In genomic region chr2:16658082-16658481, GRCh38 we compare ENCODE assay signal across 20 cellular contexts. TPM values are rescaled to one million over a fixed set of nuclear protein-coding genes. Genes with fewer than 3 reads are reported as not detected.
DNase-seq lines count a peak whose midpoint lies in the region; ATAC-seq and TF ChIP-seq lines count a peak whose summit lies in the region.
"Had no signal": no experiment of that assay in that cellular context is flagged by ENCODE, and none has a peak within 500 bp of the region (broad histone marks: within the 10 kb centered on the region; RNA-seq: fewer than 3 reads in every experiment).

No MANE protein-coding gene starts in this region.

- H3K4me1 ChIP-seq in heart left ventricle, result peaks cover 0 to 91% (median 32%) of the 10 kb centered on the region in 12 donors
- H3K4me1 ChIP-seq in gastroesophageal sphincter, result peaks cover 6 to 99% (median 30%) of the 10 kb centered on the region in 3 donors
- peaks cover 89% of the 10 kb centered on the region for H3K4me1 ChIP-seq in psoas muscle
- peaks cover 71 to 87% (median 75%) of the 10 kb centered on the region in 4 donors for H3K4me1 ChIP-seq in upper lobe of left lung

- ATAC-seq in heart left ventricle (peak in 1 of 4 donors; percentile 57), left ventricle myocardium superior (no peak), gastroesophageal sphincter (peak; percentile 50), psoas muscle (no peak), upper lobe of left lung (ENCODE audit: low FRiP score in 2 of 2) (peak in 1 of 2 donors; percentile 37), GM18870 (IDR thresholded peaks at IDR 0.05; ENCODE audit: unreplicated experiment) (no peak), HG02973 (IDR thresholded peaks at IDR 0.05; ENCODE audit: unreplicated experiment) (no peak)
- ATAC-seq: GM23338, T-cell had no signal

- TF ChIP-seq CTCF in heart left ventricle (IDR thresholded peaks at IDR 0.05) (no peak), gastroesophageal sphincter (IDR thresholded peaks at IDR 0.05) (no peak), psoas muscle (IDR thresholded peaks at IDR 0.05) (no peak), upper lobe of left lung (IDR thresholded peaks at IDR 0.05) (no peak), type B pancreatic cell (conservative IDR thresholded peaks at IDR 0.05) (no peak)

- no peak overlapping the region for H3K27ac Mint-ChIP-seq in type B pancreatic cell
- H3K27ac Mint-ChIP-seq: GM23338, mesothelial cell of epicardium, T-cell had no signal

- 78 to 83% (median 79%) methylated on average over 3 of the region's 3 CpGs for WGBS in heart left ventricle, 4 donors
- WGBS in gastroesophageal sphincter (ENCODE audit: low coverage in 1 of 2), 2 donors, result 19 to 36% methylated on average over 3 of the region's 3 CpGs
- WGBS in psoas muscle, 3 donors, result 50 to 93% (median 56%) methylated on average over 3 of the region's 3 CpGs
- WGBS in upper lobe of left lung, 2 donors, result 50 to 52% methylated on average over 3 of the region's 3 CpGs

- intact Hi-C loops in heart left ventricle (cut with DNase I) (no loop called here), left ventricle myocardium superior (cut with micrococcal nuclease) (no loop called here), psoas muscle (cut with DNase I) (loop anchor here in 1 of 2 donors (5.0 kb wide), 1 partner anchor 69 kb away; no protein-coding TSS in a partner anchor)

- peak overlapping the region in 9 of 12 donors; percentile 2 to 85 (median 21) for H3K27ac ChIP-seq in heart left ventricle
- peak overlapping the region in 3 of 4 donors; percentile 36 to 55 (median 43) for H3K27ac ChIP-seq in gastroesophageal sphincter
- H3K27ac ChIP-seq in psoas muscle, result peak overlapping the region; percentile 96
- peak overlapping the region; percentile 69 to 83 (median 73) for H3K27ac ChIP-seq in upper lobe of left lung
- H3K27ac ChIP-seq: hepatocyte had no signal

- H3K27me3 ChIP-seq in heart left ventricle, result no peaks in the 10 kb centered on the region
- H3K27me3 ChIP-seq in gastroesophageal sphincter, result no peaks in the 10 kb centered on the region
- no peaks in the 10 kb centered on the region for H3K27me3 ChIP-seq in psoas muscle (ENCODE audit: insufficient read depth in 3 of 3, low read length in 2 of 3)
- no peaks in the 10 kb centered on the region for H3K27me3 ChIP-seq in upper lobe of left lung

- TF ChIP-seq EP300 in gastroesophageal sphincter (IDR thresholded peaks at IDR 0.05) (no peak), upper lobe of left lung (IDR thresholded peaks at IDR 0.05) (peak in 1 of 4 donors; percentile 18)

- H3K4me3 ChIP-seq in heart left ventricle (no peak overlapping the region), gastroesophageal sphincter (no peak overlapping the region), psoas muscle (no peak overlapping the region), upper lobe of left lung (no peak overlapping the region)
- H3K4me3 ChIP-seq: GM23338, hepatocyte had no signal

- H3K27me3 Mint-ChIP-seq in type B pancreatic cell, result peaks cover 2% of the 10 kb centered on the region

- H3K36me3 ChIP-seq in heart left ventricle, result no peaks in the 10 kb centered on the region
- H3K36me3 ChIP-seq in gastroesophageal sphincter, result no peaks in the 10 kb centered on the region
- H3K36me3 ChIP-seq in psoas muscle (ENCODE audit: insufficient read depth in 1 of 2, low read depth in 1 of 2), result no peaks in the 10 kb centered on the region
- peaks cover 0 to 6% (median 0%) of the 10 kb centered on the region in 4 donors for H3K36me3 ChIP-seq in upper lobe of left lung

- no peak for TF ChIP-seq POLR2A in heart left ventricle (IDR thresholded peaks at IDR 0.05)
- TF ChIP-seq POLR2A in gastroesophageal sphincter (IDR thresholded peaks at IDR 0.05), result no peak
- peak in 1 of 4 donors; percentile 19 for TF ChIP-seq POLR2A in upper lobe of left lung (IDR thresholded peaks at IDR 0.05)

- peaks cover 13% of the 10 kb centered on the region for H3K4me1 Mint-ChIP-seq in type B pancreatic cell (ENCODE audit: unreplicated experiment)
- H3K4me1 Mint-ChIP-seq: CD4-positive, CD25-positive, alpha-beta regulatory T cell had no signal

- H3K4me3 Mint-ChIP-seq in type B pancreatic cell, result no peak overlapping the region
- H3K4me3 Mint-ChIP-seq: CD4-positive, CD25-positive, alpha-beta regulatory T cell; GM23338; mesothelial cell of epicardium; T-cell had no signal

- H3K9me3 ChIP-seq in heart left ventricle, result no peaks in the 10 kb centered on the region
- H3K9me3 ChIP-seq in gastroesophageal sphincter, result no peaks in the 10 kb centered on the region
- H3K9me3 ChIP-seq in psoas muscle, result no peaks in the 10 kb centered on the region
- H3K9me3 ChIP-seq in upper lobe of left lung, result no peaks in the 10 kb centered on the region

- peaks cover 3% of the 10 kb centered on the region for H3K36me3 Mint-ChIP-seq in type B pancreatic cell
- H3K36me3 Mint-ChIP-seq: CD4-positive, CD25-positive, alpha-beta regulatory T cell; mesothelial cell of epicardium; T-cell had no signal

- H3K9me3 Mint-ChIP-seq in type B pancreatic cell, result no peaks in the 10 kb centered on the region
- H3K9me3 Mint-ChIP-seq: GM23338, mesothelial cell of epicardium, T-cell had no signal

- DNase-seq in heart left ventricle (no peak), left ventricle myocardium superior (no peak), psoas muscle (no peak), upper lobe of left lung (no peak), type B pancreatic cell (ENCODE audit: extremely low spot score, unreplicated experiment) (no peak)
- DNase-seq: 8988T; activated CD4-positive, alpha-beta T cell treated with anti-CD3 and anti-CD28 coated beads, Interleukin-2, amount 50 U/mL, for 4 hours; anterior cingulate cortex; CD4-positive, CD25-positive, alpha-beta regulatory T cell; DMS79 treated with DMSO at 0.1 percent for 48 hours; NCI-H1694 treated with DMSO at 0.1 percent for 48 hours; NCI-H446; stimulated activated CD4-positive, alpha-beta T cell treated with anti-CD3 and anti-CD28 coated beads, Interleukin-2, amount 100 ng/mL, for 24 hours; T-cell had no signal

RNA-seq across cellular contexts. Expression of gene CYRIA, which starts 7.6 kb away (rescaled TPM):
- total RNA-seq in heart left ventricle, result 10 to 100 TPM in 2 of 9 donors, 1 to 10 TPM in 6, under 1 TPM in 1; 0.86 to 19.9 (median 3.0) TPM
- 1 to 10 TPM in 1 of 2 donors, under 1 TPM in 1; 0.95 to 1.6 TPM for polyA plus RNA-seq in heart left ventricle
- 4.6 TPM for total RNA-seq in left ventricle myocardium superior
- 10 to 100 TPM in 3 of 4 donors, 1 to 10 TPM in 1; 9.3 to 20.7 (median 13.4) TPM for total RNA-seq in gastroesophageal sphincter
- total RNA-seq in psoas muscle, result 10 to 100 TPM in 3 of 4 donors, 1 to 10 TPM in 1; 9.5 to 16.8 (median 10.9) TPM
- polyA plus RNA-seq in psoas muscle, result 1 to 10 TPM; 3.8 to 5.1 (median 4.9) TPM
- total RNA-seq in upper lobe of left lung, result 10 to 100 TPM; 14.9 to 23.5 (median 20.5) TPM
- total RNA-seq in type B pancreatic cell (ENCODE audit: low replicate concordance), result 6.5 and 28.2 TPM in 2 replicates
- total RNA-seq: CD4-positive, CD25-positive, alpha-beta regulatory T cell had no signal

Comparison
In these comparisons a context has a peak if more than half of its experiments do, and no peak if none do; other contexts are left out.
1. H3K27ac ChIP-seq: peak in every context shown above with its lines; median percentile 96 in psoas muscle; 73 in upper lobe of left lung; 43 in gastroesophageal sphincter; 21 in heart left ventricle.